Comparison of ENCODE assay signal across 11 cellular contexts in genomic region chr18:42025491-42025890, GRCh38.
DNase-seq lines count a peak whose midpoint lies in the region; ATAC-seq lines count a peak whose summit lies in the region.
"Had no signal": no experiment of that assay in that cellular context is flagged by ENCODE, and none has a peak within 500 bp of the region (broad histone marks: within the 10 kb centered on the region; RNA-seq: fewer than 3 reads in every experiment).

No MANE protein-coding gene starts in this region.

- intact Hi-C loops in right cardiac atrium (cut with DNase I), result no loop called here

- H3K9me3 ChIP-seq in right cardiac atrium (ENCODE audit: control insufficient read depth, low read length), result no peaks in the 10 kb centered on the region
- H3K9me3 ChIP-seq: breast epithelium had no signal

- H3K36me3 Mint-ChIP-seq in effector memory CD8-positive, alpha-beta T cell (ENCODE audit: insufficient read depth), result peaks cover 39% of the 10 kb centered on the region

- ATAC-seq in GM18868 (IDR thresholded peaks at IDR 0.05; ENCODE audit: unreplicated experiment) (peak; percentile 18), GM21528 (IDR thresholded peaks at IDR 0.05; ENCODE audit: low FRiP score, unreplicated experiment) (peak; percentile 28), HG03103 (IDR thresholded peaks at IDR 0.05; ENCODE audit: low read depth, unreplicated experiment) (peak; percentile 30), right cardiac atrium (no peak)
- ATAC-seq in effector memory CD8-positive, alpha-beta T cell (replicated peaks), result no peak
- ATAC-seq: T-helper 17 cell had no signal

- no peaks in the 10 kb centered on the region for H3K9me3 Mint-ChIP-seq in effector memory CD8-positive, alpha-beta T cell

- H3K4me3 ChIP-seq in right cardiac atrium (ENCODE audit: low read length), result no peak overlapping the region
- H3K4me3 ChIP-seq: breast epithelium had no signal

- H3K4me3 Mint-ChIP-seq in effector memory CD8-positive, alpha-beta T cell, result no peak overlapping the region
- H3K4me3 Mint-ChIP-seq: T-helper 17 cell had no signal

- H3K27ac Mint-ChIP-seq in effector memory CD8-positive, alpha-beta T cell, result peak overlapping the region; percentile 70 to 76

- no peak overlapping the region for H3K27ac ChIP-seq in right cardiac atrium (ENCODE audit: low read length)
- H3K27ac ChIP-seq: breast epithelium had no signal

- H3K27me3 Mint-ChIP-seq in effector memory CD8-positive, alpha-beta T cell, result no peaks in the 10 kb centered on the region
- H3K27me3 Mint-ChIP-seq: T-helper 17 cell had no signal

- no peaks in the 10 kb centered on the region for H3K4me1 ChIP-seq in right cardiac atrium (ENCODE audit: control insufficient read depth, insufficient read depth, low read length)
- H3K4me1 ChIP-seq: breast epithelium had no signal

- no peak for DNase-seq in effector memory CD8-positive, alpha-beta T cell
- DNase-seq in right cardiac atrium (no peak), RPMI8226 (no peak), occipital lobe (lab: John Stamatoyannopoulos, UW) (no peak), A172 (ENCODE audit: low spot score) (no peak)
- DNase-seq: NCI-H1436, T-helper 17 cell had no signal

- no peaks in the 10 kb centered on the region for H3K27me3 ChIP-seq in right cardiac atrium (ENCODE audit: control insufficient read depth, insufficient read depth)
- H3K27me3 ChIP-seq: breast epithelium had no signal

- H3K4me1 Mint-ChIP-seq in effector memory CD8-positive, alpha-beta T cell (ENCODE audit: low read depth in 2 of 2), result peaks cover 9 to 25% of the 10 kb centered on the region in 2 donors

- WGBS in right cardiac atrium, result 93% methylated on average over 1 of the region's 1 CpG

Comparison
In these comparisons a context has a peak if more than half of its experiments do, and no peak if none do; other contexts are left out.
1. ATAC-seq: peak in GM18868 (single experiment), GM21528 (single experiment) and HG03103 (single experiment); none in effector memory CD8-positive, alpha-beta T cell (single experiment) and right cardiac atrium (0 of 2).